In the genomic region with DNA sequence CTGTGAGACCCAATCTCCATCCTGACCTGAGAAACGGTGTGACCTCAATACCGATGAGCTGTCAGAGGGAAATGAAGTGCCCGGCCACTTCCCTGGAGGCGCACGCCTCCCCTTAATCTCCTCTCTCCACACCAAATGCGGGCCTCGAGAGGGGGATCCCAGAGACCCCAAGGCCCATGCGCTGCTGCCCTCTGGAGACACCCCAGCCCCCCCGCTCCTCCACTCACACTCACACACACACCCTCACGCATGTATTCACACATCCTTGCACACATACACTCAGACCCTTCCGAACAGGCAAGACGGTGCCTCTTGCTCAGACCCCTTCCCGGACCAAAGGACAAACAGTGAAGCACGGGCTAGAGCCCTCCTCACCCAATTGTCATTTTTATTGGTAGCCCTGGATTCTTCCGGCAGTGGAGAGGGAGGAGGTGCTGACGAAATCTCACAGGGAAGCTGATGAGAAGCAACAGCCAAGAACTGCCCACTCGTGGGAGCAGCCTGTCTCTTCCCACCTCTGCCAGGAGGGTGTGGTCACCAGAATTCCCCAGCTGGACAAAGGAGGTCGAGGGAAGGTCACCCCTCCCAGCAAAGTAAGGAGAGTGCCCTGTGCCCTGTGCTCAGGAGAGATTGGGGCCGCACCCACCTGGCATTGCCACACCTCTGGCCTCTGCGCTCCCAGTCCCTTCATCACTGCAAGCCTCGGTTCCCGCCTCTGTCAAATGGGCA, we compare ENCODE assay signal across 20 cellular contexts.
DNase-seq lines count a peak whose midpoint lies in the region; ATAC-seq and TF ChIP-seq lines count a peak whose summit lies in the region.
"Had no signal": no experiment of that assay in that cellular context is flagged by ENCODE, and none has a peak within 500 bp of the region (broad histone marks: within the 10 kb centered on the region; RNA-seq: fewer than 3 reads in every experiment).

No MANE protein-coding gene starts in this region.

- no peak for DNase-seq in activated naive CD4-positive, alpha-beta T cell treated with Interleukin-2 at 50 U/mL for 16 hours
- DNase-seq in cardiac septum (ENCODE audit: low spot score) (peak; percentile 77), posterior vena cava (ENCODE audit: low spot score) (peak; percentile 84), UCSD-AML1 (lab: John Stamatoyannopoulos, UW; ENCODE audit: unreplicated experiment) (no peak), RWPE1 (ENCODE audit: low spot score) (no peak)
- DNase-seq in activated CD4-positive, alpha-beta memory T cell treated with anti-CD3 and anti-CD28 coated beads for 36 hours = no peak
- DNase-seq: activated CD4-positive, alpha-beta memory T cell treated with anti-CD3 and anti-CD28 coated beads, Interleukin-2, amount 10 ng/mL, durations not matched to agents 7 days and 5 days; HFFc6; NCI-H1105; NCI-H2107; NCI-H524; occipital lobe; SHP77 had no signal

- no peaks in the 10 kb centered on the region for H3K4me1 Mint-ChIP-seq in activated naive CD4-positive, alpha-beta T cell treated with anti-CD3 and anti-CD28 coated beads, Interleukin-2, amount 50 U/mL, for 24 hours
- no peaks in the 10 kb centered on the region for H3K4me1 Mint-ChIP-seq in activated CD4-positive, alpha-beta memory T cell treated with anti-CD3 and anti-CD28 coated beads for 36 hours (ENCODE audit: low read depth)
- H3K4me1 Mint-ChIP-seq: activated CD4-positive, alpha-beta memory T cell treated with anti-CD3 and anti-CD28 coated beads, Interleukin-2, amount 10 ng/mL, durations not matched to agents 7 days and 5 days had no signal

- POLR2A ChIA-PET in activated CD4-positive, alpha-beta memory T cell treated with anti-CD3 and anti-CD28 coated beads for 36 hours (lab: Charles Lee) = no interaction called here
- POLR2A ChIA-PET in RWPE1 (lab: Yijun Ruan, JAX; ENCODE audit: low non-redundant PET) = interaction anchor here (0.8 kb wide), 1 partner anchor 11 kb away, joined by 4 read pairs; no protein-coding TSS in a partner anchor

- no peaks in the 10 kb centered on the region for H3K27me3 Mint-ChIP-seq in activated naive CD4-positive, alpha-beta T cell treated with anti-CD3 and anti-CD28 coated beads, Interleukin-2, amount 50 U/mL, for 24 hours
- no peaks in the 10 kb centered on the region for H3K27me3 Mint-ChIP-seq in activated CD4-positive, alpha-beta memory T cell treated with anti-CD3 and anti-CD28 coated beads for 36 hours
- H3K27me3 Mint-ChIP-seq: central memory CD8-positive, alpha-beta T cell had no signal

- no peaks in the 10 kb centered on the region for H3K36me3 Mint-ChIP-seq in activated naive CD4-positive, alpha-beta T cell treated with anti-CD3 and anti-CD28 coated beads, Interleukin-2, amount 50 U/mL, for 24 hours
- H3K36me3 Mint-ChIP-seq in activated CD4-positive, alpha-beta memory T cell treated with anti-CD3 and anti-CD28 coated beads for 36 hours = no peaks in the 10 kb centered on the region

- peak overlapping the region; percentile 78 for H3K27ac Mint-ChIP-seq in activated naive CD4-positive, alpha-beta T cell treated with anti-CD3 and anti-CD28 coated beads, Interleukin-2, amount 50 U/mL, for 24 hours
- H3K27ac Mint-ChIP-seq in activated CD4-positive, alpha-beta memory T cell treated with anti-CD3 and anti-CD28 coated beads for 36 hours = no peak overlapping the region
- H3K27ac Mint-ChIP-seq: activated CD4-positive, alpha-beta memory T cell treated with anti-CD3 and anti-CD28 coated beads, Interleukin-2, amount 10 ng/mL, durations not matched to agents 7 days and 5 days; activated T-helper 1 cell treated with anti-CD3 and anti-CD28 coated beads, Interleukin-12 subunit alpha, Interleukin-12 subunit beta, Interleukin-2, Interleukin-4 antibody, amounts not matched to agents 30 ng/mL and 10 ng/mL and 1 ng/mL, durations not matched to agents 14 hours and 24 hours and 36 hours; HFFc6 had no signal

- no peak overlapping the region for H3K4me3 Mint-ChIP-seq in activated naive CD4-positive, alpha-beta T cell treated with anti-CD3 and anti-CD28 coated beads, Interleukin-2, amount 50 U/mL, for 24 hours
- no peak overlapping the region for H3K4me3 Mint-ChIP-seq in activated CD4-positive, alpha-beta memory T cell treated with anti-CD3 and anti-CD28 coated beads for 36 hours
- H3K4me3 Mint-ChIP-seq: activated CD4-positive, alpha-beta memory T cell treated with anti-CD3 and anti-CD28 coated beads, Interleukin-2, amount 10 ng/mL, durations not matched to agents 7 days and 5 days; activated T-helper 1 cell treated with anti-CD3 and anti-CD28 coated beads, Interleukin-12 subunit alpha, Interleukin-12 subunit beta, Interleukin-2, Interleukin-4 antibody, amounts not matched to agents 30 ng/mL and 10 ng/mL and 1 ng/mL, durations not matched to agents 14 hours and 24 hours and 36 hours; central memory CD8-positive, alpha-beta T cell; HFFc6 had no signal

- TF ChIP-seq CTCF in RWPE1 (conservative IDR thresholded peaks at IDR 0.05; ENCODE audit: low read depth) = no peak

- CTCF ChIA-PET in activated CD4-positive, alpha-beta memory T cell treated with anti-CD3 and anti-CD28 coated beads for 36 hours (lab: Charles Lee) = no interaction called here
- CTCF ChIA-PET in RWPE1 (lab: Yijun Ruan, JAX) = interaction anchor here (0.6 kb wide), 1 partner anchor 286 kb away, joined by 3 read pairs; no protein-coding TSS in a partner anchor

- no peaks in the 10 kb centered on the region for H3K9me3 Mint-ChIP-seq in activated naive CD4-positive, alpha-beta T cell treated with anti-CD3 and anti-CD28 coated beads, Interleukin-2, amount 50 U/mL, for 24 hours
- H3K9me3 Mint-ChIP-seq in activated CD4-positive, alpha-beta memory T cell treated with anti-CD3 and anti-CD28 coated beads for 36 hours = no peaks in the 10 kb centered on the region
- H3K9me3 Mint-ChIP-seq: activated CD4-positive, alpha-beta memory T cell treated with anti-CD3 and anti-CD28 coated beads, Interleukin-2, amount 10 ng/mL, durations not matched to agents 7 days and 5 days; activated T-helper 1 cell treated with anti-CD3 and anti-CD28 coated beads, Interleukin-12 subunit alpha, Interleukin-12 subunit beta, Interleukin-2, Interleukin-4 antibody, amounts not matched to agents 30 ng/mL and 10 ng/mL and 1 ng/mL, durations not matched to agents 14 hours and 24 hours and 36 hours; central memory CD8-positive, alpha-beta T cell; HFFc6 had no signal

- no peak overlapping the region for H3K27ac ChIP-seq in RWPE1
- H3K27ac ChIP-seq: 22Rv1, BLaER1, right lobe of liver had no signal

- ATAC-seq in HG03135 (IDR thresholded peaks at IDR 0.05; ENCODE audit: unreplicated experiment) = no peak
- ATAC-seq: right lobe of liver had no signal

- intact Hi-C loops in cardiac septum (cut with DNase I) (loop anchor here (10.0 kb wide), 2 partner anchors 218 to 278 kb away; no protein-coding TSS in a partner anchor), posterior vena cava (cut with DNase I) (no loop called here)
- intact Hi-C loops in activated CD4-positive, alpha-beta memory T cell treated with anti-CD3 and anti-CD28 coated beads for 36 hours (cut with micrococcal nuclease) = no loop called here

Comparison
In these comparisons a context has a peak if more than half of its experiments do, and no peak if none do; other contexts are left out.
1. DNase-seq: peak in cardiac septum (single experiment) and posterior vena cava (single experiment); none in activated naive CD4-positive, alpha-beta T cell treated with Interleukin-2 at 50 U/mL for 16 hours (single experiment), UCSD-AML1 (single experiment), activated CD4-positive, alpha-beta memory T cell treated with anti-CD3 and anti-CD28 coated beads for 36 hours (single experiment) and RWPE1 (single experiment).